Comparison of ENCODE assay signal across 18 cellular contexts in genomic region chr11:12202911-12203310, GRCh38.
"Had no signal": no experiment of that assay in that cellular context is flagged by ENCODE, and none has a peak within 500 bp of the region (broad histone marks: within the 10 kb centered on the region; RNA-seq: fewer than 3 reads in every experiment).

No MANE protein-coding gene starts in this region.

- DNase-seq: activated CD4-positive, alpha-beta T cell treated with anti-CD3 and anti-CD28 coated beads for 48 hours; activated CD4-positive, CD25-positive, alpha-beta regulatory T cell; activated CD8-positive, alpha-beta T cell treated with anti-CD3 and anti-CD28 coated beads, Interleukin-2, amount 10 ng/mL, durations not matched to agents 7 days and 5 days; activated naive CD4-positive, alpha-beta T cell; activated T-cell treated with anti-CD3 and anti-CD28 coated beads, Interleukin-2, amount 50 U/mL, for 1 hour; adrenal gland; cerebellar nuclear complex; heart left ventricle; left ventricle myocardium superior; mammary epithelial cell; natural killer cell; retina; T-helper 1 cell had no signal

- H3K27me3 ChIP-seq: adrenal gland, heart left ventricle had no signal

- H3K27ac ChIP-seq: adrenal gland had no signal

- ATAC-seq: activated CD8-positive, alpha-beta T cell treated with anti-CD3 and anti-CD28 coated beads, Interleukin-2, amount 10 ng/mL, durations not matched to agents 7 days and 5 days; heart left ventricle; left ventricle myocardium superior; natural killer cell; stimulated activated effector memory CD8-positive, alpha-beta T cell treated with anti-CD3 and anti-CD28 coated beads, Interleukin-12 subunit alpha, Interleukin-12 subunit beta, amount 100 ng/mL, for 72 hours had no signal

- H3K4me3 ChIP-seq: adrenal gland, heart left ventricle had no signal

- H3K36me3 Mint-ChIP-seq: mesothelial cell of epicardium, type B pancreatic cell had no signal

- H3K27me3 Mint-ChIP-seq: activated naive CD8-positive, alpha-beta T cell; progenitor cell of endocrine pancreas; type B pancreatic cell had no signal

- H3K9me3 ChIP-seq: adrenal gland, heart left ventricle had no signal

- H3K27ac Mint-ChIP-seq: activated CD8-positive, alpha-beta T cell treated with anti-CD3 and anti-CD28 coated beads, Interleukin-2, amount 10 ng/mL, durations not matched to agents 7 days and 5 days; activated naive CD8-positive, alpha-beta T cell; mesothelial cell of epicardium; natural killer cell; progenitor cell of endocrine pancreas; stimulated activated effector memory CD8-positive, alpha-beta T cell treated with anti-CD3 and anti-CD28 coated beads, Interleukin-12 subunit alpha, Interleukin-12 subunit beta, amount 100 ng/mL, for 72 hours; type B pancreatic cell had no signal

- H3K9me3 Mint-ChIP-seq: natural killer cell; stimulated activated effector memory CD8-positive, alpha-beta T cell treated with anti-CD3 and anti-CD28 coated beads, Interleukin-12 subunit alpha, Interleukin-12 subunit beta, amount 100 ng/mL, for 72 hours; type B pancreatic cell had no signal

- H3K4me3 Mint-ChIP-seq: activated CD8-positive, alpha-beta T cell treated with anti-CD3 and anti-CD28 coated beads, Interleukin-2, amount 10 ng/mL, durations not matched to agents 7 days and 5 days; activated naive CD8-positive, alpha-beta T cell; mesothelial cell of epicardium; natural killer cell; stimulated activated effector memory CD8-positive, alpha-beta T cell treated with anti-CD3 and anti-CD28 coated beads, Interleukin-12 subunit alpha, Interleukin-12 subunit beta, amount 100 ng/mL, for 72 hours; type B pancreatic cell had no signal
